ENCODE assay signal across 3 cellular contexts in genomic region chr3:129972301-129972700, GRCh38.
TF ChIP-seq lines count a peak whose summit lies in the region.

No MANE protein-coding gene starts in this region.

TF ChIP-seq in HEK293, 187 proteins besides CTCF, POLR2A, EP300 and RAD21:
- TF ChIP-seq ZNF645 (tag by site-specific recombination; IDR thresholded peaks at IDR 0.05) (no peak), ZNF560 (tag by site-specific recombination; IDR thresholded peaks at IDR 0.05; ENCODE audit: borderline replicate concordance) (no peak), HOXC10 (CRISPR knock-in tag; IDR thresholded peaks at IDR 0.05) (no peak), ZNF16 (tag by site-specific recombination; IDR thresholded peaks at IDR 0.05; ENCODE audit: low read depth) (no peak), ZNF121 (tag by site-specific recombination; IDR thresholded peaks at IDR 0.05) (0 out of 2 replicates have a peak, but pooled peaks have one; percentile 33), TRIM28 (IDR thresholded peaks at IDR 0.05; ENCODE audit: borderline replicate concordance, low read length) (no peak), ZNF416 (tag by site-specific recombination; IDR thresholded peaks at IDR 0.05) (no peak)

TF ChIP-seq in WTC11, 78 proteins besides CTCF, POLR2A, EP300 and RAD21:
- TF ChIP-seq ZNF121 (CRISPR knock-in tag; IDR thresholded peaks at IDR 0.05): peak; percentile 67; the same call in 1 of the 2 replicates
- no peak for TF ChIP-seq ATF6 (CRISPR knock-in tag; IDR thresholded peaks at IDR 0.05)
- TF ChIP-seq PRDM15 (CRISPR knock-in tag; IDR thresholded peaks at IDR 0.05): no peak
TF ChIP-seq in WTC11: peak in this region for 1.

TF ChIP-seq in HepG2, 621 proteins besides CTCF, POLR2A, EP300 and RAD21:
- TF ChIP-seq ZNF770 (CRISPR knock-in tag; IDR thresholded peaks at IDR 0.05) (peak; percentile 41; the same call in 1 of the 2 replicates), RBM22 (optimal IDR thresholded peaks at IDR 0.05; ENCODE audit: low read length) (no peak), ATAD3A (CRISPR knock-in tag; IDR thresholded peaks at IDR 0.05) (no peak), ZFP36L1 (CRISPR knock-in tag; IDR thresholded peaks at IDR 0.05) (no peak), FOXA1 (IDR thresholded peaks at IDR 0.05) (no peak), FOXA1 (CRISPR knock-in tag; IDR thresholded peaks at IDR 0.05) (no peak), THRA (CRISPR knock-in tag; IDR thresholded peaks at IDR 0.05; ENCODE audit: borderline replicate concordance) (no peak), EHMT2 (IDR thresholded peaks at IDR 0.05; ENCODE audit: borderline replicate concordance, low read depth, low read length) (no peak), ZNF598 (CRISPR knock-in tag; IDR thresholded peaks at IDR 0.05; ENCODE audit: borderline replicate concordance) (no peak), ZNF121 (CRISPR knock-in tag; IDR thresholded peaks at IDR 0.05) (peak; percentile 60)
